8 cellular contexts compared by ENCODE assay signal in genomic region chr2:63840785-63841253, GRCh38. TPM values are rescaled to one million over a fixed set of nuclear protein-coding genes. Genes with fewer than 3 reads are reported as not detected.
A peak's percentile ranks its signal among the peaks of the same experiment; 100 is the strongest.
DNase-seq lines count a peak whose midpoint lies in the region; ATAC-seq, FAIRE-seq and TF ChIP-seq lines count a peak whose summit lies in the region.

No MANE protein-coding gene starts in this region.

- peak; percentile 99 for FAIRE-seq in GM12891 (lab: Jason Lieb, UNC)

- DNase-seq in GM12891 (ENCODE audit: insufficient read length, low spot score) (peak; percentile 74), NCI-H1417 treated with DMSO at 0.1 percent for 48 hours (lab: John Stamatoyannopoulos, UW) (peak; percentile 91), SW 1271 (lab: John Stamatoyannopoulos, UW) (peak; percentile 95), adipocyte (ENCODE audit: low read depth) (peak; percentile 100), cardiac muscle cell (ENCODE audit: low read depth in 1 of 2, low spot score in 1 of 2) (peak; percentile 99), tibial nerve (ENCODE audit: low spot score in 2 of 2) (peak; percentile 98 to 99)

- H3K9me3 ChIP-seq in adipocyte (ENCODE audit: control insufficient read depth, low read length) (no peaks in the 10 kb centered on the region), cardiac muscle cell (ENCODE audit: low read depth) (no peaks in the 10 kb centered on the region), parathyroid adenoma (ENCODE audit: control insufficient read depth, low read length) (no peaks in the 10 kb centered on the region), tibial nerve (no peaks in the 10 kb centered on the region)

- ATAC-seq in HG02798 (IDR thresholded peaks at IDR 0.05; ENCODE audit: poor library complexity, unreplicated experiment): peak; percentile 96

- H3K27ac ChIP-seq in cardiac muscle cell (peak overlapping the region; percentile 93), parathyroid adenoma (peak overlapping the region; percentile 99), tibial nerve (peak overlapping the region; percentile 95 to 98 (median 97))

- TF ChIP-seq POLR2A in GM12891 (IDR thresholded peaks at IDR 0.05; ENCODE audit: low read depth, low read length) (peak; percentile 97), tibial nerve (IDR thresholded peaks at IDR 0.05) (peak; percentile 98 to 100)

- H3K27me3 ChIP-seq in adipocyte (replicated peaks; ENCODE audit: control insufficient read depth, insufficient read depth, low read length): no peaks in the 10 kb centered on the region
- no peaks in the 10 kb centered on the region for H3K27me3 ChIP-seq in cardiac muscle cell
- H3K27me3 ChIP-seq in parathyroid adenoma (ENCODE audit: control insufficient read depth, insufficient read depth, low read length): no peaks in the 10 kb centered on the region
- no peaks in the 10 kb centered on the region for H3K27me3 ChIP-seq in tibial nerve

- H3K4me3 ChIP-seq in adipocyte (ENCODE audit: low read length) (peak overlapping the region; percentile 88), cardiac muscle cell (peak overlapping the region; percentile 54), parathyroid adenoma (ENCODE audit: low read depth, low read length) (peak overlapping the region; percentile 93), tibial nerve (peak overlapping the region; percentile 68 to 94 (median 88))

- H3K9ac ChIP-seq in adipocyte (ENCODE audit: low read length) (peak overlapping the region; percentile 93), parathyroid adenoma (peak overlapping the region; percentile 95)

- peak overlapping the region; percentile 90 for H3K4me2 ChIP-seq in parathyroid adenoma (ENCODE audit: low read length)

- TF ChIP-seq EP300 in tibial nerve (IDR thresholded peaks at IDR 0.05): peak; percentile 33 to 98

- H2AFZ ChIP-seq in parathyroid adenoma: peak overlapping the region; percentile 95

- no peaks in the 10 kb centered on the region for H3K36me3 ChIP-seq in adipocyte (ENCODE audit: control insufficient read depth, insufficient read depth, low read length, severe bottlenecking)
- H3K36me3 ChIP-seq in cardiac muscle cell: no peaks in the 10 kb centered on the region
- no peaks in the 10 kb centered on the region for H3K36me3 ChIP-seq in parathyroid adenoma (ENCODE audit: control insufficient read depth, insufficient read depth, low read length)
- no peaks in the 10 kb centered on the region for H3K36me3 ChIP-seq in tibial nerve

- TF ChIP-seq CTCF in cardiac muscle cell (IDR thresholded peaks at IDR 0.05; ENCODE audit: low read depth, low read length): no peak
- TF ChIP-seq CTCF in parathyroid adenoma (IDR thresholded peaks at IDR 0.05): peak; percentile 22
- peak in 2 of 5 experiments; percentile 27 to 57 for TF ChIP-seq CTCF in tibial nerve (IDR thresholded peaks at IDR 0.05)

- WGBS in tibial nerve, 2 donors: 1% methylated on average over 34 of the region's 34 CpGs

- H3K4me1 ChIP-seq in adipocyte (ENCODE audit: control insufficient read depth, insufficient read depth, low read length): peaks cover 28% of the 10 kb centered on the region
- H3K4me1 ChIP-seq in cardiac muscle cell (ENCODE audit: low read depth): peaks cover 13% of the 10 kb centered on the region
- peaks cover 3% of the 10 kb centered on the region for H3K4me1 ChIP-seq in parathyroid adenoma
- H3K4me1 ChIP-seq in tibial nerve: peaks cover 0 to 42% (median 11%) of the 10 kb centered on the region in 4 donors

- H3K79me2 ChIP-seq in parathyroid adenoma: peaks cover 22% of the 10 kb centered on the region

TF ChIP-seq in GM12891, 5 proteins besides CTCF, POLR2A, EP300 and RAD21:
- TF ChIP-seq POLR2AphosphoS5 (IDR thresholded peaks at IDR 0.05; ENCODE audit: low read depth, low read length) (peak; percentile 98), TAF1 (IDR thresholded peaks at IDR 0.05; ENCODE audit: low read depth, low read length) (peak; percentile 88), POU2F2 (IDR thresholded peaks at IDR 0.05; ENCODE audit: low read depth, low read length) (peak; percentile 64; the same call in 1 of the 2 replicates), SPI1 (IDR thresholded peaks at IDR 0.05; ENCODE audit: low read depth, low read length) (no peak)

RNA-seq across cellular contexts. Expression of gene UGP2, which starts 0.9 kb away (rescaled TPM):
- 88.3 TPM for polyA plus RNA-seq in GM12891 (2012; ENCODE audit: low read depth, missing spikeins)
- total RNA-seq in cardiac muscle cell: 183 and 199 TPM in 2 replicates
- 327 and 344 TPM in 2 replicates for polyA plus RNA-seq in cardiac muscle cell
- total RNA-seq in tibial nerve: 100 to 1,000 TPM in 2 of 4 donors, 10 to 100 TPM in 2; 80.8 to 137 (median 103) TPM

Comparison
In these comparisons a context has a peak if more than half of its experiments do, and no peak if none do; other contexts are left out.
1. Peak in every context shown above with its lines: DNase-seq, ATAC-seq, H3K4me3 ChIP-seq and H3K27ac ChIP-seq.